In genomic region chr6:133227344-133227743, GRCh38 we compare ENCODE assay signal across 1 cellular context.
TF ChIP-seq lines count a peak whose summit lies in the region.

No MANE protein-coding gene starts in this region.

TF ChIP-seq in HEK293, 187 proteins besides CTCF, POLR2A, EP300 and RAD21 (continued from another document):
- TF ChIP-seq ZBTB49 (tag by site-specific recombination; IDR thresholded peaks at IDR 0.05; ENCODE audit: low read depth) = no peak
- TF ChIP-seq SP7 (tag by site-specific recombination; IDR thresholded peaks at IDR 0.05) = peak; percentile 98
- peak; percentile 75; the same call in 1 of the 2 replicates for TF ChIP-seq TCF7L2 (IDR thresholded peaks at IDR 0.05; ENCODE audit: borderline replicate concordance, low read depth, low read length)
- no peak for TF ChIP-seq ZSCAN16 (tag by site-specific recombination; IDR thresholded peaks at IDR 0.05)
- TF ChIP-seq ZBTB20 (tag by site-specific recombination; IDR thresholded peaks at IDR 0.05) = peak; percentile 67
- no peak for TF ChIP-seq ZNF174 (tag by site-specific recombination; IDR thresholded peaks at IDR 0.05)
- peak; percentile 63; the same call in 1 of the 2 replicates for TF ChIP-seq ZBTB44 (tag by site-specific recombination; IDR thresholded peaks at IDR 0.05)
- 0 out of 2 replicates have a peak, but pooled peaks have one; percentile 27 for TF ChIP-seq OVOL3 (tag by site-specific recombination; IDR thresholded peaks at IDR 0.05)
